In genomic region chr12:125403145-125403789, GRCh38 we compare ENCODE assay signal across 8 cellular contexts.
DNase-seq lines count a peak whose midpoint lies in the region; ATAC-seq and TF ChIP-seq lines count a peak whose summit lies in the region.

No MANE protein-coding gene starts in this region.

- WGBS in psoas muscle, 3 donors = 22 to 26% (median 25%) methylated on average over 3 of the region's 3 CpGs

- no peaks in the 10 kb centered on the region for H3K36me3 ChIP-seq in CD8-positive, alpha-beta T cell (ENCODE audit: insufficient read depth, low read length)
- H3K36me3 ChIP-seq in H7 (replicated peaks; ENCODE audit: control insufficient read depth, insufficient read depth, low read length) = no peaks in the 10 kb centered on the region
- H3K36me3 ChIP-seq in psoas muscle (ENCODE audit: insufficient read depth in 1 of 2, low read depth in 1 of 2) = no peaks in the 10 kb centered on the region

- no peaks in the 10 kb centered on the region for H3K36me3 Mint-ChIP-seq in CD8-positive, alpha-beta T cell

- no peak for DNase-seq in CD8-positive, alpha-beta T cell
- peak; percentile 74 for DNase-seq in H7
- DNase-seq in OCI-M1 (lab: John Stamatoyannopoulos, UW) = peak; percentile 84
- DNase-seq in epithelial cell of esophagus (ENCODE audit: low read depth) = peak; percentile 26
- DNase-seq in psoas muscle = no peak

- no peak overlapping the region for H3K4me3 Mint-ChIP-seq in CD8-positive, alpha-beta T cell

- peaks cover 24% of the 10 kb centered on the region for H3K27me3 Mint-ChIP-seq in CD8-positive, alpha-beta T cell (ENCODE audit: low read depth)

- TF ChIP-seq CTCF in CD8-positive, alpha-beta T cell (IDR thresholded peaks at IDR 0.05) = peak; percentile 22
- TF ChIP-seq CTCF in epithelial cell of esophagus (IDR thresholded peaks at IDR 0.05; ENCODE audit: insufficient read depth, low read depth, low read length, missing control alignments) (peak; percentile 35), psoas muscle (IDR thresholded peaks at IDR 0.05) (peak; percentile 53)

- no peak overlapping the region for H3K27ac ChIP-seq in CD8-positive, alpha-beta T cell (ENCODE audit: low read depth, low read length)
- no peak overlapping the region for H3K27ac ChIP-seq in psoas muscle

- H3K9me3 Mint-ChIP-seq in CD8-positive, alpha-beta T cell = peaks cover 8% of the 10 kb centered on the region

- no peak overlapping the region for H3K4me3 ChIP-seq in CD8-positive, alpha-beta T cell (ENCODE audit: low read depth, low read length)
- no peak overlapping the region for H3K4me3 ChIP-seq in H7 (ENCODE audit: insufficient read depth, low read depth, low read length)
- no peak overlapping the region for H3K4me3 ChIP-seq in epithelial cell of esophagus (ENCODE audit: low read length)
- H3K4me3 ChIP-seq in psoas muscle = no peak overlapping the region

- no peak for ATAC-seq in CD8-positive, alpha-beta T cell
- ATAC-seq in psoas muscle (no peak), GM21515 (IDR thresholded peaks at IDR 0.05; ENCODE audit: unreplicated experiment) (no peak), GM21737 (IDR thresholded peaks at IDR 0.05; ENCODE audit: unreplicated experiment) (no peak), GM19023 (IDR thresholded peaks at IDR 0.05; ENCODE audit: unreplicated experiment) (no peak)

- H3K27ac Mint-ChIP-seq in CD8-positive, alpha-beta T cell = no peak overlapping the region

- H3K4me1 ChIP-seq in CD8-positive, alpha-beta T cell (ENCODE audit: insufficient read depth, low read length) = no peaks in the 10 kb centered on the region
- H3K4me1 ChIP-seq in psoas muscle = no peaks in the 10 kb centered on the region

- POLR2A ChIA-PET in CD8-positive, alpha-beta T cell (lab: Charles Lee) = no interaction called here

- H3K27me3 ChIP-seq in CD8-positive, alpha-beta T cell (ENCODE audit: insufficient read depth, low read length) = no peaks in the 10 kb centered on the region
- H3K27me3 ChIP-seq in H7 (ENCODE audit: control insufficient read depth, insufficient read depth, low read length) (no peaks in the 10 kb centered on the region), psoas muscle (ENCODE audit: insufficient read depth in 3 of 3, low read length in 2 of 3) (peaks cover 0 to 2% (median 0%) of the 10 kb centered on the region in 3 donors)

- intact Hi-C loops in CD8-positive, alpha-beta T cell (cut with DNase I, micrococcal nuclease) = loop anchor here in 1 of 2 experiments (1.0 kb wide), 1 partner anchor 220 kb away; no protein-coding TSS in a partner anchor
- intact Hi-C loops in psoas muscle (cut with DNase I) = loop anchor here in 1 of 2 donors (2.0 to 5.0 kb wide), 2 partner anchors 72 to 221 kb away; no protein-coding TSS in a partner anchor

- no peaks in the 10 kb centered on the region for H3K9me3 ChIP-seq in CD8-positive, alpha-beta T cell (ENCODE audit: low read length)
- H3K9me3 ChIP-seq in psoas muscle = no peaks in the 10 kb centered on the region

- CTCF ChIA-PET in CD8-positive, alpha-beta T cell (lab: Charles Lee) = interaction anchor here (1.2 kb wide), 1 partner anchor 14 kb away, joined by 3 read pairs; no protein-coding TSS in a partner anchor

- no peaks in the 10 kb centered on the region for H3K4me1 Mint-ChIP-seq in CD8-positive, alpha-beta T cell (ENCODE audit: low read depth)

Comparison
In these comparisons a context has a peak if more than half of its experiments do, and no peak if none do; other contexts are left out.
1. DNase-seq: peak in H7 (single experiment), OCI-M1 (single experiment) and epithelial cell of esophagus (single experiment); none in CD8-positive, alpha-beta T cell (0 of 7) and psoas muscle (0 of 2).
2. Peak in every context shown above with its lines, with median percentiles within 50 percentile points of each other: CTCF ChIP-seq.